8 cellular contexts compared by ENCODE assay signal in the genomic region with DNA sequence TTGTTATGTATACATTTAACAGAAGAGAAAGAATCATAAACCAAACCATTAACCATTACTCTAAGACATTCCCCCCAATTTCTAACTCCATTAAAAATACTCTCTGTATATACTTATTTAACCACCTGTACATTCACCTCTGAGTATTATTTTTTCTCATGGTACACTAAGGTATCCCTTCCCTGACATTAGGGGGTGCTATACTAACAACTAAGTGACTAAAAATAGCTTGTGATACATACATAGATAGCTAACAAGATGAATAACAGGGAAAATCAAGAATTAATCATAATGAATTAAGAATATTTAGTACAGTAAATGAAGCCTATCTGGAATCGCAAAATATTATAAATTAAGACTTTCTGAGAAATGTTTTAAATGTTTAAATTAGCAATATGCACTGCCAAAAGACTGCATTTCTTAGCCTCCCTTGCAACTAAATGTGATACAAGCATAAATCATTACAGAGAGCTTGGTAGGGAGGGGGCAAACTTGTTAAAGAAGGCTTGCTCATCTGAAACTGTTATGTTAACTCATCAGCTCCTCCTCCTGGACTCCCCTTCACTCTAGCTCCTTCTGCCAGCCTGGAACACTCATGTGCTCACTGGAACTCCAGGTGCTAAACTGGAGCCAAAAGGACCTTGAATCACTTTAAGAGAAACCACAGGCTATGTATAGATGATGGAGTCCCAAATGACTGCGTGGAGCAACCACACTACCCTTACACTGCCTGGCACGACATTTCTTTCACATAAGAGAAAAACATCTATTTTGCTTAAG. TPM values are rescaled to one million over a fixed set of nuclear protein-coding genes. Genes with fewer than 3 reads are reported as not detected.
DNase-seq lines count a peak whose midpoint lies in the region; ATAC-seq and FAIRE-seq lines count a peak whose summit lies in the region.

No MANE protein-coding gene starts in this region.

- peaks cover 19 to 30% (median 22%) of the 10 kb centered on the region in 3 donors for H3K36me3 Mint-ChIP-seq in immature natural killer cell

- no peak overlapping the region for H3K4me3 Mint-ChIP-seq in immature natural killer cell

- peak; percentile 92 for ATAC-seq in GM21360 (IDR thresholded peaks at IDR 0.05; ENCODE audit: unreplicated experiment)

- H3K4me1 Mint-ChIP-seq in immature natural killer cell = peaks cover 9 to 18% of the 10 kb centered on the region in 2 donors

- H3K9me3 Mint-ChIP-seq in immature natural killer cell = no peaks in the 10 kb centered on the region

- no peak for FAIRE-seq in urothelium cell line (lab: Jason Lieb, UNC)

- DNase-seq in NCI-H510A treated with DMSO at 0.1 percent for 48 hours (lab: John Stamatoyannopoulos, UW) (peak; percentile 18), NCI-H510A (lab: John Stamatoyannopoulos, UW) (no peak), HT1080 (ENCODE audit: low read depth) (peak; percentile 47), SW480 (ENCODE audit: low spot score) (peak; percentile 90), immature natural killer cell (peak; percentile 26 to 39 (median 28)), urothelium cell line (ENCODE audit: low spot score) (no peak), hepatic stellate cell (ENCODE audit: low spot score) (no peak)

- peak overlapping the region in 2 of 6 donors; percentile 17 to 22 for H3K27ac Mint-ChIP-seq in immature natural killer cell

- H3K27me3 Mint-ChIP-seq in immature natural killer cell (ENCODE audit: low read depth in 3 of 3) = no peaks in the 10 kb centered on the region

RNA-seq across cellular contexts. Expression of a gene that starts 14.9 kb away (rescaled TPM):
- 17.3 and 36.5 TPM in 2 replicates for total RNA-seq in HT1080 (2014; rRNA removed; shearing (Covaris generic))
- 21.0 and 23.3 TPM in 2 replicates for polyA plus RNA-seq in HT1080 (2015; cell fraction: cytosol; rRNA removed)
- polyA plus RNA-seq in HT1080 (2015; cell fraction: nucleus; rRNA removed) = 34.4 and 39.0 TPM in 2 replicates
- 10 to 100 TPM in 2 of 3 donors, 1 to 10 TPM in 1; 5.2 to 15.2 (median 14.1) TPM for polyA plus RNA-seq in immature natural killer cell

Comparison
In these comparisons a context has a peak if more than half of its experiments do, and no peak if none do; other contexts are left out.
1. DNase-seq: peak in NCI-H510A treated with DMSO at 0.1 percent for 48 hours (single experiment), HT1080 (single experiment), SW480 (single experiment) and immature natural killer cell (3 of 3); none in NCI-H510A (single experiment), urothelium cell line (single experiment) and hepatic stellate cell (single experiment).